1 cellular context compared by ENCODE assay signal in genomic region chr4:158814207-158814606, GRCh38.
A peak's percentile ranks its signal among the peaks of the same experiment; 100 is the strongest.
TF ChIP-seq lines count a peak whose summit lies in the region.

No MANE protein-coding gene starts in this region.

TF ChIP-seq in HepG2, 621 proteins besides CTCF, POLR2A, EP300 and RAD21 (continued from another document):
- peak; percentile 27; the same call in 1 of the 2 replicates for TF ChIP-seq SALL1 (CRISPR knock-in tag; IDR thresholded peaks at IDR 0.05)
- TF ChIP-seq KLF11 (CRISPR knock-in tag; IDR thresholded peaks at IDR 0.05), result no peak
- peak; percentile 48; the same call in 1 of the 2 replicates for TF ChIP-seq SOX5 (CRISPR knock-in tag; IDR thresholded peaks at IDR 0.05; ENCODE audit: borderline replicate concordance)
- TF ChIP-seq ZNF609 (CRISPR knock-in tag; IDR thresholded peaks at IDR 0.05; ENCODE audit: borderline replicate concordance), result 0 out of 2 replicates have a peak, but pooled peaks have one; percentile 12
- 0 out of 2 replicates have a peak, but pooled peaks have one; percentile 29 for TF ChIP-seq PHF21A (CRISPR knock-in tag; IDR thresholded peaks at IDR 0.05)
- peak; percentile 64 for TF ChIP-seq FOXA3 (CRISPR knock-in tag; IDR thresholded peaks at IDR 0.05)
- peak; percentile 86; the same call in 1 of the 2 replicates for TF ChIP-seq SIX1 (CRISPR knock-in tag; IDR thresholded peaks at IDR 0.05; ENCODE audit: borderline replicate concordance)
- TF ChIP-seq KAT8 (CRISPR knock-in tag; IDR thresholded peaks at IDR 0.05), result peak; percentile 36; the same call in 1 of the 2 replicates
- TF ChIP-seq GATAD2A (CRISPR knock-in tag; IDR thresholded peaks at IDR 0.05), result peak; percentile 79
- TF ChIP-seq SP5 (CRISPR knock-in tag; IDR thresholded peaks at IDR 0.05; ENCODE audit: borderline replicate concordance, low read depth), result no peak
- no peak for TF ChIP-seq ZNF33B (CRISPR knock-in tag; IDR thresholded peaks at IDR 0.05)
- TF ChIP-seq HOMEZ (CRISPR knock-in tag; IDR thresholded peaks at IDR 0.05; ENCODE audit: low read depth), result 0 out of 2 replicates have a peak, but pooled peaks have one; percentile 13
- no peak for TF ChIP-seq ZNF839 (CRISPR knock-in tag; IDR thresholded peaks at IDR 0.05; ENCODE audit: borderline replicate concordance)
- TF ChIP-seq ZBTB2 (CRISPR knock-in tag; IDR thresholded peaks at IDR 0.05; ENCODE audit: low read depth), result no peak
- TF ChIP-seq ZNF570 (CRISPR knock-in tag; IDR thresholded peaks at IDR 0.05; ENCODE audit: borderline replicate concordance), result no peak
- peak; percentile 35; the same call in 1 of the 2 replicates for TF ChIP-seq SAP130 (CRISPR knock-in tag; IDR thresholded peaks at IDR 0.05; ENCODE audit: low read depth)
- TF ChIP-seq ZNF646 (CRISPR knock-in tag; IDR thresholded peaks at IDR 0.05), result 0 out of 2 replicates have a peak, but pooled peaks have one; percentile 42
- no peak for TF ChIP-seq FOXP1 (IDR thresholded peaks at IDR 0.05)
- TF ChIP-seq FOXP1 (CRISPR knock-in tag; IDR thresholded peaks at IDR 0.05), result peak; percentile 68; the same call in 1 of the 2 replicates
- TF ChIP-seq ZMYM4 (CRISPR knock-in tag; IDR thresholded peaks at IDR 0.05), result 0 out of 2 replicates have a peak, but pooled peaks have one; percentile 12
- TF ChIP-seq RXRA (CRISPR knock-in tag; IDR thresholded peaks at IDR 0.05), result no peak
- 0 out of 2 replicates have a peak, but pooled peaks have one; percentile 46 for TF ChIP-seq NCOA2 (CRISPR knock-in tag; IDR thresholded peaks at IDR 0.05)
- TF ChIP-seq RARA (CRISPR knock-in tag; IDR thresholded peaks at IDR 0.05), result peak; percentile 62
- TF ChIP-seq ELF3 (CRISPR knock-in tag; IDR thresholded peaks at IDR 0.05), result peak; percentile 92
- no peak for TF ChIP-seq SRY (CRISPR knock-in tag; IDR thresholded peaks at IDR 0.05)
- TF ChIP-seq BCLAF1 (IDR thresholded peaks at IDR 0.05), result no peak
- no peak for TF ChIP-seq ELF1 (CRISPR knock-in tag; IDR thresholded peaks at IDR 0.05)
- no peak for TF ChIP-seq ZNF782 (CRISPR knock-in tag; IDR thresholded peaks at IDR 0.05; ENCODE audit: borderline replicate concordance)
- no peak for TF ChIP-seq PHF5A (CRISPR knock-in tag; IDR thresholded peaks at IDR 0.05; ENCODE audit: low read depth, unreplicated experiment)
- 0 out of 2 replicates have a peak, but pooled peaks have one; percentile 22 for TF ChIP-seq ZNF614 (CRISPR knock-in tag; IDR thresholded peaks at IDR 0.05; ENCODE audit: borderline replicate concordance)
